26 cellular contexts compared by ENCODE assay signal in genomic region chr1:178796013-178796412, GRCh38.
"Had no signal": no experiment of that assay in that cellular context is flagged by ENCODE, and none has a peak within 500 bp of the region (broad histone marks: within the 10 kb centered on the region; RNA-seq: fewer than 3 reads in every experiment).

No MANE protein-coding gene starts in this region.

- H3K4me3 Mint-ChIP-seq: activated CD4-positive, alpha-beta T cell treated with anti-CD3 and anti-CD28 coated beads, Interleukin-2, amount 10 ng/mL, durations not matched to agents 24 days and 14 days; activated CD8-positive, alpha-beta memory T cell treated with anti-CD3 and anti-CD28 coated beads, Interleukin-2, amount 10 ng/mL, durations not matched to agents 7 days and 5 days; activated naive CD8-positive, alpha-beta T cell treated with anti-CD3 and anti-CD28 coated beads, Interleukin-2, amount 50 U/mL, for 24 hours; activated T-cell treated with anti-CD3 and anti-CD28 coated beads, Interleukin-2, amount 50 U/mL, for 4 hours; T-cell; WTC11 had no signal

- H3K4me1 ChIP-seq: ascending aorta, body of pancreas had no signal

- H3K27me3 Mint-ChIP-seq: activated CD4-positive, alpha-beta T cell treated with anti-CD3 and anti-CD28 coated beads, Interleukin-2, amount 10 ng/mL, durations not matched to agents 24 days and 14 days; activated CD8-positive, alpha-beta memory T cell treated with anti-CD3 and anti-CD28 coated beads, Interleukin-2, amount 10 ng/mL, durations not matched to agents 7 days and 5 days; activated naive CD8-positive, alpha-beta T cell treated with anti-CD3 and anti-CD28 coated beads, Interleukin-2, amount 50 U/mL, for 24 hours; T-cell had no signal

- H3K36me3 ChIP-seq: ascending aorta had no signal

- H3K4me1 Mint-ChIP-seq: activated CD4-positive, alpha-beta T cell treated with anti-CD3 and anti-CD28 coated beads, Interleukin-2, amount 10 ng/mL, durations not matched to agents 24 days and 14 days; activated CD8-positive, alpha-beta memory T cell treated with anti-CD3 and anti-CD28 coated beads, Interleukin-2, amount 10 ng/mL, durations not matched to agents 7 days and 5 days; T-cell; WTC11 had no signal

- H3K4me3 ChIP-seq: ascending aorta, body of pancreas had no signal

- ATAC-seq: activated CD8-positive, alpha-beta memory T cell treated with anti-CD3 and anti-CD28 coated beads, Interleukin-2, amount 10 ng/mL, durations not matched to agents 7 days and 5 days; activated naive CD4-positive, alpha-beta T cell treated with anti-CD3 and anti-CD28 coated beads, Interleukin-2, amount 50 U/mL, for 72 hours; activated naive CD8-positive, alpha-beta T cell treated with anti-CD3 and anti-CD28 coated beads, Interleukin-2, amount 50 U/mL, for 24 hours; activated T-cell treated with anti-CD3 and anti-CD28 coated beads, Interleukin-2, amount 50 U/mL, for 4 hours; body of pancreas; T-cell; WTC11 had no signal

- H3K27me3 ChIP-seq: ascending aorta, body of pancreas had no signal

- H3K9me3 ChIP-seq: ascending aorta, body of pancreas had no signal

- H3K9me3 Mint-ChIP-seq: activated naive CD4-positive, alpha-beta T cell treated with anti-CD3 and anti-CD28 coated beads, Interleukin-2, amount 50 U/mL, for 72 hours; activated naive CD8-positive, alpha-beta T cell treated with anti-CD3 and anti-CD28 coated beads, Interleukin-2, amount 50 U/mL, for 24 hours had no signal

- H3K36me3 Mint-ChIP-seq: activated CD8-positive, alpha-beta memory T cell treated with anti-CD3 and anti-CD28 coated beads, Interleukin-2, amount 10 ng/mL, durations not matched to agents 7 days and 5 days had no signal

- DNase-seq: activated CD4-positive, alpha-beta T cell treated with anti-CD3 and anti-CD28 coated beads for 1 hour; activated CD4-positive, alpha-beta T cell treated with anti-CD3 and anti-CD28 coated beads, Interleukin-2, amount 10 ng/mL, durations not matched to agents 24 days and 14 days; activated CD4-positive, alpha-beta T cell treated with anti-CD3 and anti-CD28 coated beads, Interleukin-2, amount 50 U/mL, for 48 hours; activated CD8-positive, alpha-beta memory T cell treated with anti-CD3 and anti-CD28 coated beads, Interleukin-2, amount 10 ng/mL, durations not matched to agents 7 days and 5 days; activated effector memory CD4-positive, alpha-beta T cell treated with anti-CD3 and anti-CD28 coated beads, Interleukin-2, amount 50 U/mL, for 16 hours; activated naive CD4-positive, alpha-beta T cell treated with Interleukin-2 at 50 U/mL for 16 hours; activated naive CD8-positive, alpha-beta T cell treated with anti-CD3 and anti-CD28 coated beads, Interleukin-2, amount 50 U/mL, for 24 hours; activated T-cell treated with anti-CD3 and anti-CD28 coated beads, Interleukin-2, amount 50 U/mL, for 4 hours; amniotic stem cell; body of pancreas; central memory CD4-positive, alpha-beta T cell; NCI-H1092 treated with DMSO at 0.1 percent for 48 hours; NCI-H1417 treated with DMSO at 0.1 percent for 48 hours; NCI-H1694; NCI-H2029; NCI-H2107; NCI-H2171 treated with DMSO at 0.1 percent for 48 hours; NCI-H226; NCI-H526; NCI-H774; SIG-M5; T-cell; T-helper 2 cell had no signal

- H3K27ac Mint-ChIP-seq: activated CD4-positive, alpha-beta T cell treated with anti-CD3 and anti-CD28 coated beads, Interleukin-2, amount 10 ng/mL, durations not matched to agents 24 days and 14 days; activated CD8-positive, alpha-beta memory T cell treated with anti-CD3 and anti-CD28 coated beads, Interleukin-2, amount 10 ng/mL, durations not matched to agents 7 days and 5 days; activated naive CD4-positive, alpha-beta T cell treated with anti-CD3 and anti-CD28 coated beads, Interleukin-2, amount 50 U/mL, for 72 hours; activated naive CD8-positive, alpha-beta T cell treated with anti-CD3 and anti-CD28 coated beads, Interleukin-2, amount 50 U/mL, for 24 hours; T-cell; WTC11 had no signal
